Comparison of ENCODE assay signal across 8 cellular contexts in the genomic region with DNA sequence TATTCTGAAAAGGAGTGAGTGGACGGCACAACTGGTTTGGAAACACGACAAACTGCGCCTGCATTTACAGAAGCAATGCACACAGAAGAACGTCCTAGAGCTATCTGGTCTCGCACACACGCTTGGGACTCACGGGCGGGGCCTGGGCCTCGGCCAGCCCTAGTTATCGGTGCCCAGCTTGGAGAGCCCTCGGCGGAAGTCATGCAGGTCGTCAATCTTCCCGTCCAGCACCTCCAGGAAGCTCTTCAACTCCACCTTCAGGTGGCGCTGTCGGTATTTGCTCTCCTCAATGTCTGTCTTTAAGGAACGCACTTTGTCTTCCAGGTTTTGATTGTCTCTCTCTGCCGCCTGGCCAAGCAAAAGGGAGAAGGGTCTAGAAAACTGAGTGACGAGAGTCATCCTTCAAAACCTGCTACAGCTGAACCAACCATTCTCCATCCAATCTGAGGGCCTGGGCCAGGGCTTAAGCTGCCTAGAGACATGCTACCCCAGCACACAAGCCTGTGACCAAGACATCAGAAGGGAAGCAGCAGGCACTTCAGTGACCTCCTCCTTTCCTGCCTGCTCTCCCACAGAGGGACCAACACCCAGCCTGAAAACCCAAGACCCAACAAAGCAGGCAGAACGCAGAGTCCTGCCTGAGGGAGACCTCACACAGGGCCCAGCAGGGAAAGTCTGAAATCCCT. TPM values are rescaled to one million over a fixed set of nuclear protein-coding genes. Genes with fewer than 3 reads are reported as not detected.
DNase-seq lines count a peak whose midpoint lies in the region; ATAC-seq and TF ChIP-seq lines count a peak whose summit lies in the region.

No MANE protein-coding gene starts in this region.

- peak; percentile 2 for DNase-seq in DMS153 treated with DMSO at 0.1 percent for 48 hours (lab: John Stamatoyannopoulos, UW; ENCODE audit: unreplicated experiment)
- peak; percentile 58 for DNase-seq in NCI-H748 (lab: John Stamatoyannopoulos, UW; ENCODE audit: unreplicated experiment)
- DNase-seq in activated T-cell treated with anti-CD3 and anti-CD28 coated beads for 48 hours (ENCODE audit: low read depth) = peak; percentile 34
- peak; percentile 68 to 83 for DNase-seq in foreskin fibroblast
- peak; percentile 69 for DNase-seq in natural killer cell treated with Interleukin-12 subunit alpha and Interleukin-12 subunit beta and Interleukin-15 and Interleukin-18, amount 100 ng/mL, for 72 hours (ENCODE audit: low spot score)
- DNase-seq in thyroid gland = peak; percentile 92 to 95

- peaks cover 0 to 12% of the 10 kb centered on the region in 2 donors for H3K4me1 ChIP-seq in thyroid gland

- no peak overlapping the region for H3K4me3 Mint-ChIP-seq in natural killer cell treated with Interleukin-12 subunit alpha and Interleukin-12 subunit beta and Interleukin-15 and Interleukin-18, amount 100 ng/mL, for 72 hours

- H3K9me3 Mint-ChIP-seq in natural killer cell treated with Interleukin-12 subunit alpha and Interleukin-12 subunit beta and Interleukin-15 and Interleukin-18, amount 100 ng/mL, for 72 hours = no peaks in the 10 kb centered on the region

- H3K9me3 ChIP-seq in thyroid gland = no peaks in the 10 kb centered on the region

- no peaks in the 10 kb centered on the region for H3K27me3 ChIP-seq in thyroid gland

- peaks cover 0 to 4% of the 10 kb centered on the region in 2 donors for H3K36me3 ChIP-seq in thyroid gland

- peak; percentile 60 for TF ChIP-seq CTCF in foreskin fibroblast (IDR thresholded peaks at IDR 0.05; ENCODE audit: low read depth, low read length)
- peak; percentile 33 to 98 (median 84) for TF ChIP-seq CTCF in thyroid gland (IDR thresholded peaks at IDR 0.05)

- peak; percentile 47 for ATAC-seq in HG02642 (IDR thresholded peaks at IDR 0.05; ENCODE audit: poor library complexity, unreplicated experiment)
- peak; percentile 63 to 73 for ATAC-seq in natural killer cell treated with Interleukin-12 subunit alpha and Interleukin-12 subunit beta and Interleukin-15 and Interleukin-18, amount 100 ng/mL, for 72 hours
- ATAC-seq in GM19452 (IDR thresholded peaks at IDR 0.05; ENCODE audit: unreplicated experiment) = no peak

- H3K4me3 ChIP-seq in foreskin fibroblast (ENCODE audit: low read depth in 1 of 2, low read length in 2 of 2) (no peak overlapping the region), thyroid gland (replicated peaks in 1 of 3) (no peak overlapping the region)

- WGBS in thyroid gland, 2 donors = 9 to 16% methylated on average over 19 to 20 of the region's 20 CpGs

- no peaks in the 10 kb centered on the region for H3K36me3 Mint-ChIP-seq in natural killer cell treated with Interleukin-12 subunit alpha and Interleukin-12 subunit beta and Interleukin-15 and Interleukin-18, amount 100 ng/mL, for 72 hours

- H3K4me1 Mint-ChIP-seq in natural killer cell treated with Interleukin-12 subunit alpha and Interleukin-12 subunit beta and Interleukin-15 and Interleukin-18, amount 100 ng/mL, for 72 hours (ENCODE audit: low read depth in 2 of 2) = peaks cover 14 to 15% of the 10 kb centered on the region in 2 donors

- peak in 1 of 2 donors; percentile 27 for TF ChIP-seq POLR2A in thyroid gland (IDR thresholded peaks at IDR 0.05)

- intact Hi-C loops in thyroid gland (cut with DNase I) = loop anchor here (5.0 kb wide), 1 partner anchor 153 kb away; no protein-coding TSS in a partner anchor

- H3K27ac ChIP-seq in thyroid gland = peak overlapping the region; percentile 45 to 89 (median 82)

- H3K27me3 Mint-ChIP-seq in natural killer cell treated with Interleukin-12 subunit alpha and Interleukin-12 subunit beta and Interleukin-15 and Interleukin-18, amount 100 ng/mL, for 72 hours = no peaks in the 10 kb centered on the region

- H3K27ac Mint-ChIP-seq in natural killer cell treated with Interleukin-12 subunit alpha and Interleukin-12 subunit beta and Interleukin-15 and Interleukin-18, amount 100 ng/mL, for 72 hours = peak overlapping the region in 1 of 2 donors; percentile 53

RNA-seq across cellular contexts. Expression of a gene that starts 40.3 kb away (rescaled TPM):
- total RNA-seq in natural killer cell treated with Interleukin-12 subunit alpha and Interleukin-12 subunit beta and Interleukin-15 and Interleukin-18, amount 100 ng/mL, for 72 hours = 10 to 100 TPM; 12.7 to 13.7 TPM
- total RNA-seq in thyroid gland = 10 to 100 TPM in 3 of 4 donors, 1 to 10 TPM in 1; 8.8 to 12.2 (median 11.8) TPM

RNA-seq across cellular contexts. Expression of a gene that starts 43.8 kb away (rescaled TPM):
- total RNA-seq in natural killer cell treated with Interleukin-12 subunit alpha and Interleukin-12 subunit beta and Interleukin-15 and Interleukin-18, amount 100 ng/mL, for 72 hours = not detected
- 1 to 10 TPM in 1 of 4 donors, under 1 TPM in 3; 0.13 to 1.6 (median 0.69) TPM for total RNA-seq in thyroid gland

Comparison
In these comparisons a context has a peak if more than half of its experiments do, and no peak if none do; other contexts are left out.
1. DNase-seq: peak in every context shown above with its lines; median percentile 94 in thyroid gland; 76 in foreskin fibroblast; 69 in natural killer cell treated with Interleukin-12 subunit alpha and Interleukin-12 subunit beta and Interleukin-15 and Interleukin-18, amount 100 ng/mL, for 72 hours; 58 in NCI-H748; 34 in activated T-cell treated with anti-CD3 and anti-CD28 coated beads for 48 hours; 2 in DMS153 treated with DMSO at 0.1 percent for 48 hours.